Comparison of ENCODE assay signal across 1 cellular context in genomic region chr2:202114798-202115197, GRCh38.
TF ChIP-seq lines count a peak whose summit lies in the region.

No MANE protein-coding gene starts in this region.

TF ChIP-seq in IMR-90, 13 proteins besides CTCF, POLR2A, EP300 and RAD21 (continued from another document):
- TF ChIP-seq ELK1 (IDR thresholded peaks at IDR 0.05; ENCODE audit: borderline replicate concordance, low read depth, low read length) = no peak
- no peak for TF ChIP-seq BHLHE40 (IDR thresholded peaks at IDR 0.05; ENCODE audit: low read depth, low read length)
- no peak for TF ChIP-seq NFE2L2 (IDR thresholded peaks at IDR 0.05; ENCODE audit: low read depth, low read length)
- no peak for TF ChIP-seq CEBPB (IDR thresholded peaks at IDR 0.05; ENCODE audit: low read depth, low read length)
